Comparison of ENCODE assay signal across 1 cellular context in genomic region chr19:50573741-50574461, GRCh38.
A peak's percentile ranks its signal among the peaks of the same experiment; 100 is the strongest.
TF ChIP-seq lines count a peak whose summit lies in the region.

No MANE protein-coding gene starts in this region.

TF ChIP-seq in K562, 482 proteins besides CTCF, POLR2A, EP300 and RAD21 (continued from another document):
- TF ChIP-seq SAP30 (IDR thresholded peaks at IDR 0.05; ENCODE audit: borderline replicate concordance, insufficient read depth, low read depth, low read length, poor library complexity, severe bottlenecking): no peak
- TF ChIP-seq PHB2 (IDR thresholded peaks at IDR 0.05; ENCODE audit: low read depth): no peak
- TF ChIP-seq CHD7 (IDR thresholded peaks at IDR 0.05; ENCODE audit: low read depth, low read length): no peak
- TF ChIP-seq AFF4 (CRISPR knock-in tag; IDR thresholded peaks at IDR 0.05): no peak
- no peak for TF ChIP-seq FOXP4 (CRISPR knock-in tag; IDR thresholded peaks at IDR 0.05; ENCODE audit: borderline replicate concordance)
- TF ChIP-seq NR2C2 (CRISPR knock-in tag; IDR thresholded peaks at IDR 0.05): no peak
- peak; percentile 10; the same call in 1 of the 2 replicates for TF ChIP-seq NR2C2 (tag; IDR thresholded peaks at IDR 0.05)
- no peak for TF ChIP-seq CGGBP1 (CRISPR knock-in tag; IDR thresholded peaks at IDR 0.05)
- TF ChIP-seq CEBPG (CRISPR knock-in tag; IDR thresholded peaks at IDR 0.05): peak; percentile 75
- peak; percentile 66 to 80 for TF ChIP-seq CEBPG (tag; conservative IDR thresholded peaks at IDR 0.05 in 1 of 2, IDR thresholded peaks at IDR 0.05 in 1 of 2)
- TF ChIP-seq GTF3C2 (IDR thresholded peaks at IDR 0.05; ENCODE audit: borderline replicate concordance, extremely low read depth, insufficient read length): no peak
- TF ChIP-seq THAP7 (CRISPR knock-in tag; IDR thresholded peaks at IDR 0.05): no peak
- TF ChIP-seq E2F1 (CRISPR knock-in tag; IDR thresholded peaks at IDR 0.05): no peak
- TF ChIP-seq MLX (CRISPR knock-in tag; conservative IDR thresholded peaks at IDR 0.05): no peak
- no peak for TF ChIP-seq ZNF717 (CRISPR knock-in tag; IDR thresholded peaks at IDR 0.05)
- TF ChIP-seq NCOA2 (IDR thresholded peaks at IDR 0.05; ENCODE audit: partially characterized antibody in 2 of 2): no peak
- no peak for TF ChIP-seq ZNF12 (CRISPR knock-in tag; IDR thresholded peaks at IDR 0.05)
- TF ChIP-seq MEIS2 (IDR thresholded peaks at IDR 0.05; ENCODE audit: partially characterized antibody): peak; percentile 76
- TF ChIP-seq ZNF41 (CRISPR knock-in tag; conservative IDR thresholded peaks at IDR 0.05): no peak
- no peak for TF ChIP-seq SLC30A9 (CRISPR knock-in tag; IDR thresholded peaks at IDR 0.05)
- no peak for TF ChIP-seq KDM1A (IDR thresholded peaks at IDR 0.05)
- no peak for TF ChIP-seq TRIM25 (IDR thresholded peaks at IDR 0.05; ENCODE audit: borderline replicate concordance)
- no peak for TF ChIP-seq GTF2E2 (tag; IDR thresholded peaks at IDR 0.05)
- TF ChIP-seq TCF3 (CRISPR knock-in tag; IDR thresholded peaks at IDR 0.05): no peak
- no peak for TF ChIP-seq PHF20 (IDR thresholded peaks at IDR 0.05; ENCODE audit: partially characterized antibody)
- TF ChIP-seq CREM (IDR thresholded peaks at IDR 0.05; ENCODE audit: low read depth): 0 out of 2 replicates have a peak, but pooled peaks have one; percentile 8
- no peak for TF ChIP-seq SIN3A (IDR thresholded peaks at IDR 0.05; ENCODE audit: borderline replicate concordance in 2 of 2, control insufficient read depth in 1 of 2, low read depth in 2 of 2, low read length in 2 of 2)
- no peak for TF ChIP-seq GTF2F1 (IDR thresholded peaks at IDR 0.05; ENCODE audit: low read depth, low read length)
- TF ChIP-seq PTRF (tag; IDR thresholded peaks at IDR 0.05): no peak
TF ChIP-seq in K562: peak in this region for 22.
